19 cellular contexts compared by ENCODE assay signal in the genomic region with DNA sequence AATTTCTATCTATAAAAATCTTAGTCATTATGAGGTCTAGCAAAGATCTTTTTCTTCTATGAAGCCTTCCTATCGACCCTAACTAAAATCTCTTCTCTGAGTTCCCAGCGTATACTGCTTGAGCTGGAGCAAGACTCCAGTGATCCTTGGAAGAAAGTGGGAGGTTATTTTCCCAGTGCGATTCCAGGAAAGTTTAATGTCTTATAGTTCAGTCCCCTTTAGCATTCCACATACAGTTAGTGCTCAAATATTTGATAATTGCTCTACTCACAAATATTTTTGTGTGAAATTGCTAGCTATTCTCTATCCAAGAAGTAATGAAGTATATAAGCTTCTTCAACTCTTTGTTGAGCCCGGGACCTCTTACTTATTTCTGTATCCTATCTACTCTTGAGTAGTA. TPM values are rescaled to one million over a fixed set of nuclear protein-coding genes. Genes with fewer than 3 reads are reported as not detected.
DNase-seq lines count a peak whose midpoint lies in the region; ATAC-seq and TF ChIP-seq lines count a peak whose summit lies in the region.
"Had no signal": no experiment of that assay in that cellular context is flagged by ENCODE, and none has a peak within 500 bp of the region (broad histone marks: within the 10 kb centered on the region; RNA-seq: fewer than 3 reads in every experiment).

No MANE protein-coding gene starts in this region.

- TF ChIP-seq CTCF in liver (IDR thresholded peaks at IDR 0.05; ENCODE audit: low read depth, low read length, missing input control) (no peak), right lobe of liver (IDR thresholded peaks at IDR 0.05) (no peak), vagina (IDR thresholded peaks at IDR 0.05) (no peak), stomach (IDR thresholded peaks at IDR 0.05) (no peak)

- TF ChIP-seq EP300 in stomach (IDR thresholded peaks at IDR 0.05) = no peak

- no peak for ATAC-seq in right lobe of liver
- ATAC-seq: A549 had no signal

- H3K4me1 ChIP-seq in liver (ENCODE audit: control insufficient read depth in 4 of 4, insufficient read depth in 4 of 4, low read length in 3 of 4) (peaks cover 3 to 7% (median 5%) of the 10 kb centered on the region in 4 donors), right lobe of liver (no peaks in the 10 kb centered on the region), rectal smooth muscle tissue (ENCODE audit: control insufficient read depth, insufficient read depth, low read length) (peaks cover 6% of the 10 kb centered on the region), vagina (peaks cover 22% of the 10 kb centered on the region), stomach (peaks cover 0 to 17% (median 5%) of the 10 kb centered on the region in 4 donors)
- H3K4me1 ChIP-seq: A549; BLaER1 treated with 17β-estradiol and CSF1 and Interleukin-3, amounts not matched to agents 10 nM and 100 nM had no signal

- H3K36me3 ChIP-seq in liver (ENCODE audit: control insufficient read depth in 4 of 4, insufficient read depth in 3 of 4, low read depth in 1 of 4, low read length in 3 of 4) (no peaks in the 10 kb centered on the region), right lobe of liver (no peaks in the 10 kb centered on the region), rectal smooth muscle tissue (ENCODE audit: control insufficient read depth, insufficient read depth, low read length) (no peaks in the 10 kb centered on the region), vagina (peaks cover 0 to 4% of the 10 kb centered on the region in 2 donors), stomach (peaks cover 0 to 13% (median 8%) of the 10 kb centered on the region in 4 donors)
- H3K36me3 ChIP-seq: BE2C had no signal

- H3K4me3 ChIP-seq in liver (ENCODE audit: low read depth in 1 of 3, low read length in 3 of 3) = no peak overlapping the region
- H3K4me3 ChIP-seq in right lobe of liver = no peak overlapping the region
- H3K4me3 ChIP-seq in rectal smooth muscle tissue (ENCODE audit: low read length) = no peak overlapping the region
- H3K4me3 ChIP-seq in vagina = no peak overlapping the region
- H3K4me3 ChIP-seq in stomach = no peak overlapping the region
- H3K4me3 ChIP-seq: A549; BLaER1 treated with 17β-estradiol and CSF1 and Interleukin-3, amounts not matched to agents 10 nM and 100 nM; GM23248 had no signal

- no peak for DNase-seq in right lobe of liver
- no peak for DNase-seq in vagina (ENCODE audit: extremely low spot score in 2 of 2)
- no peak for DNase-seq in DMS153 (lab: John Stamatoyannopoulos, UW)
- no peak for DNase-seq in stomach
- DNase-seq: 8988T; ACHN; AML-193; BE2C; Calu3; CD4-positive, alpha-beta memory T cell; COR-L47; DND-41; GM23248; H7; HCEC 1CT had no signal

- intact Hi-C loops in right lobe of liver (cut with DNase I) (no loop called here), vagina (cut with DNase I) (no loop called here), stomach (cut with DNase I; ENCODE audit: low total_unique reads) (no loop called here)

- H3K27me3 ChIP-seq in liver (ENCODE audit: control insufficient read depth in 4 of 4, insufficient read depth in 4 of 4, low read length in 3 of 4) = no peaks in the 10 kb centered on the region
- no peaks in the 10 kb centered on the region for H3K27me3 ChIP-seq in right lobe of liver
- no peaks in the 10 kb centered on the region for H3K27me3 ChIP-seq in rectal smooth muscle tissue (ENCODE audit: control insufficient read depth, insufficient read depth, low read length)
- no peaks in the 10 kb centered on the region for H3K27me3 ChIP-seq in vagina
- no peaks in the 10 kb centered on the region for H3K27me3 ChIP-seq in stomach
- H3K27me3 ChIP-seq: BE2C; BLaER1 treated with 17β-estradiol and CSF1 and Interleukin-3, amounts not matched to agents 10 nM and 100 nM had no signal

- 88% methylated on average over 4 of the region's 4 CpGs for WGBS in liver
- 75% methylated on average over 4 of the region's 4 CpGs for WGBS in right lobe of liver (ENCODE audit: insufficient coverage, low coverage, low lambda C conversion rate, missing lambda C conversion rate)
- WGBS in stomach, 5 donors = 86 to 95% (median 91%) methylated on average over 4 of the region's 4 CpGs

- TF ChIP-seq RAD21 in liver (IDR thresholded peaks at IDR 0.05) = no peak

- H3K9ac ChIP-seq in liver (ENCODE audit: low read depth in 1 of 2, low read length in 2 of 2) = no peak overlapping the region
- H3K9ac ChIP-seq in rectal smooth muscle tissue (ENCODE audit: low read length) = no peak overlapping the region
- H3K9ac ChIP-seq: BLaER1 treated with 17β-estradiol and CSF1 and Interleukin-3, amounts not matched to agents 10 nM and 100 nM; GM23248 had no signal

- H3K9me3 ChIP-seq in liver (ENCODE audit: control insufficient read depth in 4 of 4, low read length in 3 of 4) (peaks cover 0 to 2% (median under 1%) of the 10 kb centered on the region in 4 donors), right lobe of liver (no peaks in the 10 kb centered on the region), vagina (no peaks in the 10 kb centered on the region), stomach (peaks cover 0 to 11% (median 6%) of the 10 kb centered on the region in 4 donors)
- H3K9me3 ChIP-seq: A549, BE2C had no signal

- TF ChIP-seq POLR2A in right lobe of liver (IDR thresholded peaks at IDR 0.05) (no peak), vagina (IDR thresholded peaks at IDR 0.05) (no peak), stomach (IDR thresholded peaks at IDR 0.05) (no peak)

- H3K27ac ChIP-seq in liver (ENCODE audit: low read depth in 1 of 2, low read length in 2 of 2) (peak overlapping the region in 1 of 2 donors; percentile 7), right lobe of liver (peak overlapping the region in 1 of 3 donors; percentile 1), rectal smooth muscle tissue (ENCODE audit: low read depth, low read length) (peak overlapping the region; percentile 32), vagina (peak overlapping the region; percentile 33), stomach (peak overlapping the region in 1 of 5 donors; percentile 8)
- H3K27ac ChIP-seq: A549; BLaER1 treated with 17β-estradiol and CSF1 and Interleukin-3, amounts not matched to agents 10 nM and 100 nM; GM23248 had no signal

TF ChIP-seq in liver, 16 proteins besides CTCF, POLR2A, EP300 and RAD21:
- no peak for TF ChIP-seq SP1 (IDR thresholded peaks at IDR 0.05)
- TF ChIP-seq, protein P1, sequence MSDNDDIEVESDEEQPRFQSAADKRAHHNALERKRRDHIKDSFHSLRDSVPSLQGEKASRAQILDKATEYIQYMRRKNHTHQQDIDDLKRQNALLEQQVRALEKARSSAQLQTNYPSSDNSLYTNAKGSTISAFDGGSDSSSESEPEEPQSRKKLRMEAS (IDR thresholded peaks at IDR 0.05) = no peak
- TF ChIP-seq, protein P2, sequence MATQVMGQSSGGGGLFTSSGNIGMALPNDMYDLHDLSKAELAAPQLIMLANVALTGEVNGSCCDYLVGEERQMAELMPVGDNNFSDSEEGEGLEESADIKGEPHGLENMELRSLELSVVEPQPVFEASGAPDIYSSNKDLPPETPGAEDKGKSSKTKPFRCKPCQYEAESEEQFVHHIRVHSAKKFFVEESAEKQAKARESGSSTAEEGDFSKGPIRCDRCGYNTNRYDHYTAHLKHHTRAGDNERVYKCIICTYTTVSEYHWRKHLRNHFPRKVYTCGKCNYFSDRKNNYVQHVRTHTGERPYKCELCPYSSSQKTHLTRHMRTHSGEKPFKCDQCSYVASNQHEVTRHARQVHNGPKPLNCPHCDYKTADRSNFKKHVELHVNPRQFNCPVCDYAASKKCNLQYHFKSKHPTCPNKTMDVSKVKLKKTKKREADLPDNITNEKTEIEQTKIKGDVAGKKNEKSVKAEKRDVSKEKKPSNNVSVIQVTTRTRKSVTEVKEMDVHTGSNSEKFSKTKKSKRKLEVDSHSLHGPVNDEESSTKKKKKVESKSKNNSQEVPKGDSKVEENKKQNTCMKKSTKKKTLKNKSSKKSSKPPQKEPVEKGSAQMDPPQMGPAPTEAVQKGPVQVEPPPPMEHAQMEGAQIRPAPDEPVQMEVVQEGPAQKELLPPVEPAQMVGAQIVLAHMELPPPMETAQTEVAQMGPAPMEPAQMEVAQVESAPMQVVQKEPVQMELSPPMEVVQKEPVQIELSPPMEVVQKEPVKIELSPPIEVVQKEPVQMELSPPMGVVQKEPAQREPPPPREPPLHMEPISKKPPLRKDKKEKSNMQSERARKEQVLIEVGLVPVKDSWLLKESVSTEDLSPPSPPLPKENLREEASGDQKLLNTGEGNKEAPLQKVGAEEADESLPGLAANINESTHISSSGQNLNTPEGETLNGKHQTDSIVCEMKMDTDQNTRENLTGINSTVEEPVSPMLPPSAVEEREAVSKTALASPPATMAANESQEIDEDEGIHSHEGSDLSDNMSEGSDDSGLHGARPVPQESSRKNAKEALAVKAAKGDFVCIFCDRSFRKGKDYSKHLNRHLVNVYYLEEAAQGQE (IDR thresholded peaks at IDR 0.05) = peak; percentile 12
- TF ChIP-seq, protein P3, sequence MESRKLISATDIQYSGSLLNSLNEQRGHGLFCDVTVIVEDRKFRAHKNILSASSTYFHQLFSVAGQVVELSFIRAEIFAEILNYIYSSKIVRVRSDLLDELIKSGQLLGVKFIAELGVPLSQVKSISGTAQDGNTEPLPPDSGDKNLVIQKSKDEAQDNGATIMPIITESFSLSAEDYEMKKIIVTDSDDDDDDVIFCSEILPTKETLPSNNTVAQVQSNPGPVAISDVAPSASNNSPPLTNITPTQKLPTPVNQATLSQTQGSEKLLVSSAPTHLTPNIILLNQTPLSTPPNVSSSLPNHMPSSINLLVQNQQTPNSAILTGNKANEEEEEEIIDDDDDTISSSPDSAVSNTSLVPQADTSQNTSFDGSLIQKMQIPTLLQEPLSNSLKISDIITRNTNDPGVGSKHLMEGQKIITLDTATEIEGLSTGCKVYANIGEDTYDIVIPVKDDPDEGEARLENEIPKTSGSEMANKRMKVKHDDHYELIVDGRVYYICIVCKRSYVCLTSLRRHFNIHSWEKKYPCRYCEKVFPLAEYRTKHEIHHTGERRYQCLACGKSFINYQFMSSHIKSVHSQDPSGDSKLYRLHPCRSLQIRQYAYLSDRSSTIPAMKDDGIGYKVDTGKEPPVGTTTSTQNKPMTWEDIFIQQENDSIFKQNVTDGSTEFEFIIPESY (IDR thresholded peaks at IDR 0.05) = no peak
- no peak for TF ChIP-seq TAF1 (conservative IDR thresholded peaks at IDR 0.05)
- peak; percentile 65 to 77 for TF ChIP-seq RXRA (IDR thresholded peaks at IDR 0.05)

RNA-seq across cellular contexts. Expression of a gene that starts 47.7 kb away (rescaled TPM):
- total RNA-seq in liver = 10 to 100 TPM in 1 of 2 donors, 1 to 10 TPM in 1; 8.0 to 19.6 TPM
- polyA plus RNA-seq in liver = 1 to 10 TPM; 3.2 to 5.0 TPM
- 10 to 100 TPM in 5 of 6 experiments, 1 to 10 TPM in 1; 10.0 to 17.6 (median 13.6) TPM for total RNA-seq in right lobe of liver
- total RNA-seq in vagina = 82.7 TPM
- 100 to 1,000 TPM in 2 of 5 donors, 10 to 100 TPM in 3; 17.1 to 187 (median 82.9) TPM for total RNA-seq in stomach
- polyA plus RNA-seq in stomach = 10 to 100 TPM in 2 of 3 donors, 1 to 10 TPM in 1; 7.6 to 31.2 (median 30.9) TPM
